9 cellular contexts compared by ENCODE assay signal in the genomic region with DNA sequence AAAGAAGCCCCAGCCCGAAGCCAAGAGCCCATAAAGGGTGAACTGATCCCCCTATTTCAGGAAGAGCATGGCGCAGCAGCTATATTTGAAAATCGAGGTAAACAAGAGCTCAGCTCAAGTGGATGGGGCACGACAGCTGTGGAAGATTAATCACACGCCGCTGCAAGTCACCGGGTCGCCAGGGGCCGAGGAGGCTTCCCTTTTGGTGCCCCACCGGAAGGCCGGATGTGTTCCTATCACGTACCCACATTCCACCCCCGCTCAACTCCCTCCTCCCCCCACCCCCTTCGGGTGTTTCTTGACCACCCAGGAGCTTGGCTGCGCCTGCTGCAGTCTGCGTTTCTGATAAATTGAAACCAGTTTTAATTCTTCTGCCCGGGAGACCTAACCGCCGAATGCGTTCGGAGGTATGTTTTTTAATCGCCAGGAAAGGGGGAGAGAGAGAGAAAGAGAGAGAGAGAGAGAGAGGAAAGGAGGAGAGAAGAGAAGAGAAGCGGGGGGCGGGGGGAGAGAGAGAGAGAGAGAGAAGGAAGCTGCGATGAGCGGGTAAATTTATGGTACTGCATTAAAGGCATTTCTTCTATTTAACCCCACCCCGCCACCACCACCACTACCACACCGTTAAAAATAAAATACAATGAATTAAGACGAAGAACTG. TPM values are rescaled to one million over a fixed set of nuclear protein-coding genes. Genes with fewer than 3 reads are reported as not detected.
DNase-seq lines count a peak whose midpoint lies in the region; ATAC-seq, FAIRE-seq and TF ChIP-seq lines count a peak whose summit lies in the region.
"Had no signal": no experiment of that assay in that cellular context is flagged by ENCODE, and none has a peak within 500 bp of the region (broad histone marks: within the 10 kb centered on the region; RNA-seq: fewer than 3 reads in every experiment).

No MANE protein-coding gene starts in this region.

- H2AK9ac ChIP-seq in IMR-90 (replicated peaks; ENCODE audit: low read depth, low read length, poor library complexity), result no peak overlapping the region

- no peak for FAIRE-seq in RCC 7860 (lab: Jason Lieb, UNC)
- FAIRE-seq: pancreas had no signal

- H3K9ac ChIP-seq in IMR-90 (ENCODE audit: low read depth, low read length) (peak overlapping the region; percentile 29; the same call in 1 of the 2 replicates), mesendoderm (ENCODE audit: low read length) (no peak overlapping the region)

- TF ChIP-seq CTCF in IMR-90 (conservative IDR thresholded peaks at IDR 0.05; ENCODE audit: low read depth, low read length) (no peak), brain microvascular endothelial cell (IDR thresholded peaks at IDR 0.05; ENCODE audit: low read depth, low read length, missing control alignments) (no peak)

- no peaks in the 10 kb centered on the region for H3K9me1 ChIP-seq in IMR-90 (ENCODE audit: insufficient read depth, low read length)

- H3K79me1 ChIP-seq in IMR-90 (ENCODE audit: low read depth in 1 of 2, low read length in 2 of 2) (no peaks in the 10 kb centered on the region), mesendoderm (ENCODE audit: low read length) (no peaks in the 10 kb centered on the region)

- in situ Hi-C loops in IMR-90 (cut with MboI; ENCODE audit: low sequenced_read_pairs), result no loop called here
- in situ Hi-C loops in brain microvascular endothelial cell (cut with HindIII; ENCODE audit: low pct_ligation_motif_present, low sequenced_read_pairs), result no loop called here

- H2BK15ac ChIP-seq in IMR-90 (ENCODE audit: low read depth, low read length) (no peak overlapping the region), mesendoderm (replicated peaks; ENCODE audit: low read depth) (no peak overlapping the region)

- H3K27ac ChIP-seq in IMR-90 (ENCODE audit: insufficient read depth, low read length), result no peak overlapping the region
- no peak overlapping the region for H3K27ac ChIP-seq in brain microvascular endothelial cell
- H3K27ac ChIP-seq in mesendoderm (ENCODE audit: low read depth, low read length), result no peak overlapping the region
- H3K27ac ChIP-seq: pancreas had no signal

- intact Hi-C loops in IMR-90 (cut with micrococcal nuclease), result no loop called here

- peak; percentile 67 for DNase-seq in Daoy (ENCODE audit: low read depth)
- no peak for DNase-seq in IMR-90
- no peak for DNase-seq in brain microvascular endothelial cell
- no peak for DNase-seq in mesendoderm
- no peak for DNase-seq in NCI-H146 treated with DMSO at 0.1 percent for 48 hours (lab: John Stamatoyannopoulos, UW; ENCODE audit: unreplicated experiment)
- no peak for DNase-seq in central memory CD4-positive, alpha-beta T cell
- DNase-seq in RCC 7860 (ENCODE audit: low spot score), result no peak

- H2BK5ac ChIP-seq in IMR-90 (ENCODE audit: low read depth, low read length, poor library complexity, severe bottlenecking) (no peak overlapping the region), mesendoderm (ENCODE audit: low read length) (no peak overlapping the region)

- no peaks in the 10 kb centered on the region for H4K20me1 ChIP-seq in IMR-90 (ENCODE audit: insufficient read depth, low read length)

- H4K8ac ChIP-seq in IMR-90 (ENCODE audit: low read depth in 2 of 2, low read length in 2 of 2), result no peak overlapping the region
- no peak overlapping the region for H4K8ac ChIP-seq in mesendoderm (ENCODE audit: low read depth, low read length)

- CTCF ChIA-PET in IMR-90 (lab: Yijun Ruan, JAX), result interaction anchor here (0.6 kb wide), 1 partner anchor 81 kb away, joined by 3 read pairs; no protein-coding TSS in a partner anchor

- no TSS peak for BruUV-seq in IMR-90 (replicated peaks; lab: Mats Ljungman, UMichigan)

- no peak overlapping the region for H2BK120ac ChIP-seq in IMR-90 (ENCODE audit: low read depth, low read length)
- no peak overlapping the region for H2BK120ac ChIP-seq in mesendoderm (ENCODE audit: low read depth, low read length)

- dilution Hi-C loops in IMR-90 (cut with HindIII; ENCODE audit: low sequenced_read_pairs, unreplicated experiment), result no loop called here

- H3K4me3 ChIP-seq in IMR-90 (ENCODE audit: insufficient read depth, low read depth, low read length) (peak overlapping the region; percentile 38), brain microvascular endothelial cell (ENCODE audit: low read depth, low read length) (peak overlapping the region; percentile 53), mesendoderm (ENCODE audit: low read length) (no peak overlapping the region)

- no peaks in the 10 kb centered on the region for H3K36me3 ChIP-seq in IMR-90 (ENCODE audit: control insufficient read depth, insufficient read depth, low read length)
- H3K36me3 ChIP-seq in brain microvascular endothelial cell (replicated peaks), result no peaks in the 10 kb centered on the region
- no peaks in the 10 kb centered on the region for H3K36me3 ChIP-seq in mesendoderm (ENCODE audit: control insufficient read depth, insufficient read depth, low read length)
- H3K36me3 ChIP-seq: pancreas had no signal

- WGBS in IMR-90 (ENCODE audit: extremely low coverage in 2 of 2, insufficient read length in 1 of 2), 2 experiments, result no CpG with 5 or more reads among the region's 29 CpGs
- no CpG with 5 or more reads among the region's 29 CpGs for WGBS in mesendoderm (ENCODE audit: extremely low coverage, insufficient coverage, low lambda C conversion rate)

- no peak for TF ChIP-seq POLR2A in IMR-90 (IDR thresholded peaks at IDR 0.05; ENCODE audit: low read depth, low read length)

- no peak overlapping the region for H3K14ac ChIP-seq in IMR-90 (replicated peaks; ENCODE audit: low read depth, low read length)

- H3K23ac ChIP-seq in IMR-90 (ENCODE audit: low read depth, low read length) (no peak overlapping the region), mesendoderm (ENCODE audit: low read length) (no peak overlapping the region)

- H4K91ac ChIP-seq in IMR-90 (ENCODE audit: insufficient read depth, low read depth, low read length), result no peak overlapping the region

- ATAC-seq in IMR-90 (ENCODE audit: low read depth) (no peak), HG03159 (IDR thresholded peaks at IDR 0.05; ENCODE audit: unreplicated experiment) (no peak)

- H3K4ac ChIP-seq in IMR-90 (ENCODE audit: low read depth, low read length) (no peak overlapping the region), mesendoderm (ENCODE audit: low read depth, low read length) (no peak overlapping the region)

- H3K4me2 ChIP-seq in IMR-90 (ENCODE audit: low read depth, low read length) (peak overlapping the region; percentile 90), mesendoderm (ENCODE audit: low read length) (peak overlapping the region; percentile 97)

- no peaks in the 10 kb centered on the region; the same call in 1 of the 2 replicates for H3K4me1 ChIP-seq in IMR-90 (ENCODE audit: control insufficient read depth, insufficient read depth, low read length)
- peaks cover 6% of the 10 kb centered on the region for H3K4me1 ChIP-seq in mesendoderm (ENCODE audit: control insufficient read depth, low read depth, low read length)
- H3K4me1 ChIP-seq: pancreas had no signal

- H2BK20ac ChIP-seq in IMR-90 (ENCODE audit: low read depth, low read length), result no peak overlapping the region

- H3K27me3 ChIP-seq in IMR-90 (ENCODE audit: control insufficient read depth, insufficient read depth, low read length) (peaks cover 22% of the 10 kb centered on the region), brain microvascular endothelial cell (replicated peaks) (peaks cover 5% of the 10 kb centered on the region), mesendoderm (ENCODE audit: insufficient read depth, low read length, poor library complexity) (peaks cover 2% of the 10 kb centered on the region)

- TF ChIP-seq RAD21 in IMR-90 (IDR thresholded peaks at IDR 0.05; ENCODE audit: low read length), result no peak

- no peaks in the 10 kb centered on the region for H3K9me3 ChIP-seq in IMR-90 (ENCODE audit: control insufficient read depth, insufficient read depth, low read length)
- H3K9me3 ChIP-seq: pancreas had no signal

- POLR2A ChIA-PET in IMR-90 (lab: Charles Lee; ENCODE audit: unreplicated experiment), result interaction anchor here (0.6 kb wide), 1 partner anchor 11 kb away, joined by 10 read pairs; no protein-coding TSS in a partner anchor

- no peak overlapping the region for H3K18ac ChIP-seq in IMR-90 (ENCODE audit: low read depth, low read length)
- H3K18ac ChIP-seq in mesendoderm (ENCODE audit: low read length), result no peak overlapping the region

- H2AK5ac ChIP-seq in IMR-90 (ENCODE audit: low read depth, low read length), result no peak overlapping the region
- no peak overlapping the region for H2AK5ac ChIP-seq in mesendoderm (ENCODE audit: low read length)

- no peak overlapping the region for H4K5ac ChIP-seq in IMR-90 (ENCODE audit: low read depth, low read length)
- H4K5ac ChIP-seq in mesendoderm (ENCODE audit: low read length), result no peak overlapping the region

- peak overlapping the region; percentile 89 for H2AFZ ChIP-seq in IMR-90 (replicated peaks; ENCODE audit: low read length, poor library complexity)

- H3K56ac ChIP-seq in IMR-90 (ENCODE audit: extremely low read depth, insufficient read depth, low read length), result no peak overlapping the region
- H3K56ac ChIP-seq in mesendoderm (ENCODE audit: low read length), result peak overlapping the region; percentile 18

- H3K79me2 ChIP-seq in mesendoderm (ENCODE audit: control insufficient read depth, insufficient read depth, low read length), result no peaks in the 10 kb centered on the region

TF ChIP-seq in IMR-90, 13 proteins besides CTCF, POLR2A, EP300 and RAD21:
- no peak for TF ChIP-seq CHD1 (IDR thresholded peaks at IDR 0.05; ENCODE audit: low read depth, low read length)
- no peak for TF ChIP-seq MAFK (IDR thresholded peaks at IDR 0.05; ENCODE audit: low read depth, low read length)
- peak; percentile 33; the same call in 1 of the 2 replicates for TF ChIP-seq MAZ (IDR thresholded peaks at IDR 0.05; ENCODE audit: borderline replicate concordance, low read depth, low read length)

RNA-seq across cellular contexts. Expression of a gene that starts 1.8 kb away (rescaled TPM):
- 0.40 and 1.9 TPM in 2 replicates for total RNA-seq in Daoy (2014; rRNA removed; shearing (Covaris generic))
- total RNA-seq in IMR-90 (2012; rRNA removed), result under 0.01 TPM in 1 of 2 replicates, not detected in the other
- polyA plus RNA-seq in IMR-90 (2012; rRNA removed), result not detected in 2 replicates
- polyA plus RNA-seq in IMR-90 (2012; cell fraction: cytosol; rRNA removed), result not detected in 2 replicates
- polyA plus RNA-seq in IMR-90 (2012; cell fraction: nucleus; rRNA removed; ENCODE audit: low replicate concordance), result 0.01 and 0.05 TPM in 2 replicates
- polyA plus RNA-seq in mesendoderm (2013, experiment 1 of 2), result 0.04 TPM
- 0.08 TPM for polyA plus RNA-seq in mesendoderm (2013, experiment 2 of 2)
